8 cellular contexts compared by ENCODE assay signal in genomic region chr17:76725580-76726230, GRCh38. TPM values are rescaled to one million over a fixed set of nuclear protein-coding genes. Genes with fewer than 3 reads are reported as not detected.
DNase-seq lines count a peak whose midpoint lies in the region; ATAC-seq and TF ChIP-seq lines count a peak whose summit lies in the region.

No MANE protein-coding gene starts in this region.

- H3K9me3 ChIP-seq in DOHH2 (ENCODE audit: control insufficient read depth, insufficient read depth, low read length) (no peaks in the 10 kb centered on the region), KOPT-K1 (ENCODE audit: insufficient read depth, low read length, poor library complexity, severe bottlenecking) (no peaks in the 10 kb centered on the region), liver (ENCODE audit: control insufficient read depth in 4 of 4, low read length in 3 of 4) (no peaks in the 10 kb centered on the region)

- H3K36me3 Mint-ChIP-seq in activated CD4-positive, alpha-beta T cell treated with anti-CD3 and anti-CD28 coated beads for 36 hours (ENCODE audit: low read depth) = peaks cover 78% of the 10 kb centered on the region

- TF ChIP-seq CTCF in DOHH2 (IDR thresholded peaks at IDR 0.05; ENCODE audit: low read depth, low read length, poor library complexity, severe bottlenecking) (no peak), liver (IDR thresholded peaks at IDR 0.05; ENCODE audit: low read depth, low read length, missing input control) (no peak)

- WGBS in liver = 3% methylated on average over 38 of the region's 38 CpGs

- H4K20me1 ChIP-seq in DOHH2 (ENCODE audit: control insufficient read depth, insufficient read depth, low read depth, low read length) = 0 out of 2 replicates have a peak, but pooled peaks cover 3% of the 10 kb centered on the region

- no peak for TF ChIP-seq RAD21 in liver (IDR thresholded peaks at IDR 0.05)

- CTCF ChIA-PET in activated CD4-positive, alpha-beta T cell treated with anti-CD3 and anti-CD28 coated beads for 36 hours (lab: Charles Lee) = interaction anchor here (1.1 to 3.3 kb wide), 3 partner anchors 9 to 14 kb away, joined by 3 to 18 read pairs (median 7); no protein-coding TSS in a partner anchor

- H3K27ac Mint-ChIP-seq in activated CD4-positive, alpha-beta T cell treated with anti-CD3 and anti-CD28 coated beads for 36 hours = peak overlapping the region; percentile 93

- H3K4me3 Mint-ChIP-seq in activated CD4-positive, alpha-beta T cell treated with anti-CD3 and anti-CD28 coated beads for 36 hours = peak overlapping the region; percentile 97

- H3K36me3 ChIP-seq in DOHH2 (ENCODE audit: control insufficient read depth, low read length) (peaks cover 81% of the 10 kb centered on the region), KOPT-K1 (ENCODE audit: insufficient read depth, low read length) (peaks cover 64% of the 10 kb centered on the region), liver (ENCODE audit: control insufficient read depth in 4 of 4, insufficient read depth in 3 of 4, low read depth in 1 of 4, low read length in 3 of 4) (peaks cover 17 to 27% (median 26%) of the 10 kb centered on the region in 4 donors)

- H3K79me2 ChIP-seq in DOHH2 (ENCODE audit: control insufficient read depth, low read length) = peaks cover 77% of the 10 kb centered on the region

- H3K9ac ChIP-seq in liver (ENCODE audit: low read depth in 1 of 2, low read length in 2 of 2) = peak overlapping the region; percentile 86 to 90

- peak overlapping the region; percentile 84 for H3K4me3 ChIP-seq in DOHH2 (ENCODE audit: low read length)
- peak overlapping the region; percentile 77 to 94 (median 86) for H3K4me3 ChIP-seq in liver (ENCODE audit: low read depth in 1 of 3, low read length in 3 of 3)

- H3K9me3 Mint-ChIP-seq in activated CD4-positive, alpha-beta T cell treated with anti-CD3 and anti-CD28 coated beads for 36 hours (ENCODE audit: low read depth) = no peaks in the 10 kb centered on the region

- DNase-seq in activated CD4-positive, alpha-beta T cell treated with anti-CD3 and anti-CD28 coated beads for 36 hours = peak; percentile 88
- DNase-seq in stimulated activated CD4-positive, alpha-beta T cell treated with anti-CD3 and anti-CD28 coated beads, TNF-alpha, amount 100 ng/mL, for 24 hours (ENCODE audit: low read depth in 3 of 3) = peak in 2 of 3 experiments; percentile 55 to 76
- no peak for DNase-seq in ACHN

- H3K4me1 Mint-ChIP-seq in activated CD4-positive, alpha-beta T cell treated with anti-CD3 and anti-CD28 coated beads for 36 hours = peaks cover 54% of the 10 kb centered on the region

- H3K27me3 ChIP-seq in DOHH2 (ENCODE audit: control insufficient read depth, low read length) (no peaks in the 10 kb centered on the region), liver (ENCODE audit: control insufficient read depth in 4 of 4, insufficient read depth in 4 of 4, low read length in 3 of 4) (no peaks in the 10 kb centered on the region)

- in situ Hi-C loops in ACHN (cut with HindIII; ENCODE audit: low pct_ligation_motif_present, low pct_unique_long_range_greater_than_20kb, low sequenced_read_pairs) = no loop called here

- intact Hi-C loops in activated CD4-positive, alpha-beta T cell treated with anti-CD3 and anti-CD28 coated beads for 36 hours (cut with DNase I, micrococcal nuclease) = loop anchor here (1.0 to 5.0 kb wide), 14 partner anchors 9 to 1233 kb away; partner anchors contain the start of genes SRSF2 (in 2 of the 2), GALR2 (in 1 of the 2), SEC14L1 (in 1 of the 2) and SRP68 (in 1 of the 2)

- POLR2A ChIA-PET in activated CD4-positive, alpha-beta T cell treated with anti-CD3 and anti-CD28 coated beads for 36 hours (lab: Charles Lee) = interaction anchor here (0.5 to 3.6 kb wide), 7 partner anchors 9 to 1826 kb away, joined by 3 to 44 read pairs (median 4); partner anchors contain the start of genes MFSD11 and SRSF2

- H3K9me2 ChIP-seq in DOHH2 (replicated peaks; ENCODE audit: control insufficient read depth, low read length) = no peaks in the 10 kb centered on the region

- H3K27me3 Mint-ChIP-seq in activated CD4-positive, alpha-beta T cell treated with anti-CD3 and anti-CD28 coated beads for 36 hours = no peaks in the 10 kb centered on the region

- peaks cover 42% of the 10 kb centered on the region for H3K4me1 ChIP-seq in DOHH2 (ENCODE audit: control insufficient read depth, low read length)
- H3K4me1 ChIP-seq in liver (ENCODE audit: control insufficient read depth in 4 of 4, insufficient read depth in 4 of 4, low read length in 3 of 4) = peaks cover 12 to 25% (median 21%) of the 10 kb centered on the region in 4 donors

- H3F3A ChIP-seq in DOHH2 (ENCODE audit: control insufficient read depth, insufficient read depth) = peaks cover 18% of the 10 kb centered on the region

- H3K4me2 ChIP-seq in DOHH2 (ENCODE audit: low read length) = peak overlapping the region; percentile 96

- peak overlapping the region; percentile 93 for H3K27ac ChIP-seq in DOHH2 (ENCODE audit: low read depth, low read length)
- peak overlapping the region; percentile 99 for H3K27ac ChIP-seq in KOPT-K1 (ENCODE audit: low read depth, low read length, poor library complexity, severe bottlenecking)
- peak overlapping the region; percentile 98 for H3K27ac ChIP-seq in cingulate gyrus (ENCODE audit: low read depth, low read length)
- H3K27ac ChIP-seq in liver (ENCODE audit: low read depth in 1 of 2, low read length in 2 of 2) = peak overlapping the region; percentile 100

- ATAC-seq in GM21576 (IDR thresholded peaks at IDR 0.05; ENCODE audit: unreplicated experiment) = peak; percentile 26
- ATAC-seq in activated CD4-positive, alpha-beta T cell treated with anti-CD3 and anti-CD28 coated beads for 36 hours = peak; percentile 36

TF ChIP-seq in liver, 16 proteins besides CTCF, POLR2A, EP300 and RAD21:
- TF ChIP-seq NR2F2 (IDR thresholded peaks at IDR 0.05) = no peak
- no peak for TF ChIP-seq EGR1 (IDR thresholded peaks at IDR 0.05; ENCODE audit: low read depth in 2 of 2)
- peak in 1 of 2 donors; percentile 6 for TF ChIP-seq HNF4A (conservative IDR thresholded peaks at IDR 0.05)
- TF ChIP-seq GABPA (IDR thresholded peaks at IDR 0.05 in 1 of 2, conservative IDR thresholded peaks at IDR 0.05 in 1 of 2) = no peak
- TF ChIP-seq YY1 (IDR thresholded peaks at IDR 0.05) = no peak
- TF ChIP-seq RXRA (IDR thresholded peaks at IDR 0.05) = peak in 1 of 2 donors; percentile 16
- TF ChIP-seq REST (IDR thresholded peaks at IDR 0.05) = no peak
- TF ChIP-seq SP1 (IDR thresholded peaks at IDR 0.05) = no peak
- no peak for TF ChIP-seq ATF3 (IDR thresholded peaks at IDR 0.05)
- TF ChIP-seq MAX (IDR thresholded peaks at IDR 0.05) = peak; percentile 34
TF ChIP-seq in liver: peak in this region for 3.

RNA-seq across cellular contexts. Expression of gene JMJD6, which starts 0.7 kb away (rescaled TPM):
- total RNA-seq in activated CD4-positive, alpha-beta T cell treated with anti-CD3 and anti-CD28 coated beads for 36 hours = 10 to 100 TPM; 51.3 to 65.5 TPM
- total RNA-seq in liver = 10 to 100 TPM; 10.6 to 16.1 TPM
- 10 to 100 TPM in 1 of 2 donors, 1 to 10 TPM in 1; 9.9 to 11.8 TPM for polyA plus RNA-seq in liver

RNA-seq across cellular contexts. Expression of gene METTL23, which starts 0.9 kb away (rescaled TPM):
- 10 to 100 TPM; 18.9 to 25.3 TPM for total RNA-seq in activated CD4-positive, alpha-beta T cell treated with anti-CD3 and anti-CD28 coated beads for 36 hours
- total RNA-seq in liver = 10 to 100 TPM; 15.6 to 17.4 TPM
- polyA plus RNA-seq in liver = 10 to 100 TPM; 26.8 to 37.2 TPM

RNA-seq across cellular contexts. Expression of gene SRSF2, which starts 11.4 kb away (rescaled TPM):
- 100 to 1,000 TPM; 335 to 340 TPM for total RNA-seq in activated CD4-positive, alpha-beta T cell treated with anti-CD3 and anti-CD28 coated beads for 36 hours
- total RNA-seq in liver = 100 to 1,000 TPM; 171 to 184 TPM
- 100 to 1,000 TPM in 1 of 2 donors, 10 to 100 TPM in 1; 66.5 to 130 TPM for polyA plus RNA-seq in liver

RNA-seq across cellular contexts. Expression of gene MFSD11, which starts 12.2 kb away (rescaled TPM):
- 10 to 100 TPM; 10.3 to 15.1 TPM for total RNA-seq in activated CD4-positive, alpha-beta T cell treated with anti-CD3 and anti-CD28 coated beads for 36 hours
- 10 to 100 TPM; 24.6 to 26.9 TPM for total RNA-seq in liver
- polyA plus RNA-seq in liver = 10 to 100 TPM in 1 of 2 donors, 1 to 10 TPM in 1; 8.6 to 10.3 TPM

RNA-seq across cellular contexts. Expression of gene MXRA7, which starts 14.9 kb away (rescaled TPM):
- total RNA-seq in activated CD4-positive, alpha-beta T cell treated with anti-CD3 and anti-CD28 coated beads for 36 hours = 10 to 100 TPM; 18.4 to 20.2 TPM
- 10 to 100 TPM in 1 of 2 donors, 1 to 10 TPM in 1; 9.8 to 12.9 TPM for total RNA-seq in liver
- 10 to 100 TPM in 1 of 2 donors, 1 to 10 TPM in 1; 4.8 to 22.1 TPM for polyA plus RNA-seq in liver
